1 cellular context compared by ENCODE assay signal in genomic region chr5:111532873-111533272, GRCh38.
TF ChIP-seq lines count a peak whose summit lies in the region.

No MANE protein-coding gene starts in this region.

TF ChIP-seq in IMR-90, 13 proteins besides CTCF, POLR2A, EP300 and RAD21:
- TF ChIP-seq RCOR1 (IDR thresholded peaks at IDR 0.05; ENCODE audit: insufficient replicate concordance, low read length) (no peak), RFX5 (IDR thresholded peaks at IDR 0.05; ENCODE audit: low read depth, low read length) (no peak), SMC3 (IDR thresholded peaks at IDR 0.05; ENCODE audit: low read depth, low read length) (no peak)
